Comparison of ENCODE assay signal across 8 cellular contexts in genomic region chr19:4759388-4760284, GRCh38.
DNase-seq lines count a peak whose midpoint lies in the region.

No MANE protein-coding gene starts in this region.

- H3K4me1 ChIP-seq in neuron (ENCODE audit: insufficient read depth, low read length) (peaks cover 26% of the 10 kb centered on the region), stomach smooth muscle (ENCODE audit: control insufficient read depth, insufficient read depth, low read length) (peaks cover 10% of the 10 kb centered on the region)

- H3K9ac ChIP-seq in SK-N-MC (ENCODE audit: insufficient read length) (no peak overlapping the region), stomach smooth muscle (ENCODE audit: low read length in 2 of 2) (no peak overlapping the region)

- H3K4me3 Mint-ChIP-seq in activated naive CD4-positive, alpha-beta T cell treated with anti-CD3 and anti-CD28 coated beads, Interleukin-2, amount 50 U/mL, for 24 hours, result peak overlapping the region; percentile 60

- H3K9me3 Mint-ChIP-seq in activated naive CD4-positive, alpha-beta T cell treated with anti-CD3 and anti-CD28 coated beads, Interleukin-2, amount 50 U/mL, for 24 hours, result no peaks in the 10 kb centered on the region

- no peaks in the 10 kb centered on the region for H3K36me3 Mint-ChIP-seq in activated naive CD4-positive, alpha-beta T cell treated with anti-CD3 and anti-CD28 coated beads, Interleukin-2, amount 50 U/mL, for 24 hours

- H2AFZ ChIP-seq in neuron (ENCODE audit: low read depth, low read length), result peak overlapping the region; percentile 66

- H3K9me3 ChIP-seq in SK-N-MC (ENCODE audit: low read depth, low read length) (no peaks in the 10 kb centered on the region), neuron (ENCODE audit: low read length) (no peaks in the 10 kb centered on the region), stomach smooth muscle (ENCODE audit: control insufficient read depth in 2 of 2, low read length in 2 of 2) (peaks cover 0 to 4% of the 10 kb centered on the region in 2 donors)

- peaks cover 3% of the 10 kb centered on the region for H3K4me1 Mint-ChIP-seq in activated naive CD4-positive, alpha-beta T cell treated with anti-CD3 and anti-CD28 coated beads, Interleukin-2, amount 50 U/mL, for 24 hours

- H3K4me3 ChIP-seq in SK-N-MC (peak overlapping the region; percentile 73), neuron (ENCODE audit: low read length) (peak overlapping the region; percentile 65), stomach smooth muscle (ENCODE audit: low read length in 2 of 2) (peak overlapping the region; percentile 10 to 63)

- H3K36me3 ChIP-seq in SK-N-MC (ENCODE audit: insufficient read depth, low read length) (no peaks in the 10 kb centered on the region), neuron (ENCODE audit: insufficient read depth, low read length) (no peaks in the 10 kb centered on the region), stomach smooth muscle (ENCODE audit: control insufficient read depth in 2 of 2, insufficient read depth in 2 of 2, low read length in 2 of 2) (no peaks in the 10 kb centered on the region)

- H3K27ac ChIP-seq in SK-N-MC (no peak overlapping the region), stomach smooth muscle (ENCODE audit: low read length) (no peak overlapping the region)

- DNase-seq in NCI-H1694 treated with DMSO at 0.1 percent for 48 hours (lab: John Stamatoyannopoulos, UW), result peak; percentile 17
- DNase-seq in NCI-H1694 (lab: John Stamatoyannopoulos, UW), result no peak
- DNase-seq in NAMALWA (ENCODE audit: low spot score), result peak; percentile 48
- no peak for DNase-seq in SK-N-MC (ENCODE audit: low read depth, low spot score)
- DNase-seq in germinal center (ENCODE audit: low spot score), result peak; percentile 96

- H3K27ac Mint-ChIP-seq in activated naive CD4-positive, alpha-beta T cell treated with anti-CD3 and anti-CD28 coated beads, Interleukin-2, amount 50 U/mL, for 24 hours, result no peak overlapping the region

- H3K27me3 ChIP-seq in neuron (ENCODE audit: insufficient read depth, low read length), result no peaks in the 10 kb centered on the region
- H3K27me3 ChIP-seq in stomach smooth muscle (ENCODE audit: control insufficient read depth in 1 of 2, insufficient read depth in 2 of 2, low read length in 2 of 2), result peaks cover 14 to 15% of the 10 kb centered on the region in 2 donors

- H3K27me3 Mint-ChIP-seq in activated naive CD4-positive, alpha-beta T cell treated with anti-CD3 and anti-CD28 coated beads, Interleukin-2, amount 50 U/mL, for 24 hours, result peaks cover 27% of the 10 kb centered on the region

Comparison
In these comparisons a context has a peak if more than half of its experiments do, and no peak if none do; other contexts are left out.
1. DNase-seq: peak in NCI-H1694 treated with DMSO at 0.1 percent for 48 hours (single experiment), NAMALWA (single experiment) and germinal center (single experiment); none in NCI-H1694 (single experiment) and SK-N-MC (single experiment).
2. Peak in every context shown above with its lines, with median percentiles within 50 percentile points of each other: H3K4me3 ChIP-seq.